9 cellular contexts compared by ENCODE assay signal in the genomic region with DNA sequence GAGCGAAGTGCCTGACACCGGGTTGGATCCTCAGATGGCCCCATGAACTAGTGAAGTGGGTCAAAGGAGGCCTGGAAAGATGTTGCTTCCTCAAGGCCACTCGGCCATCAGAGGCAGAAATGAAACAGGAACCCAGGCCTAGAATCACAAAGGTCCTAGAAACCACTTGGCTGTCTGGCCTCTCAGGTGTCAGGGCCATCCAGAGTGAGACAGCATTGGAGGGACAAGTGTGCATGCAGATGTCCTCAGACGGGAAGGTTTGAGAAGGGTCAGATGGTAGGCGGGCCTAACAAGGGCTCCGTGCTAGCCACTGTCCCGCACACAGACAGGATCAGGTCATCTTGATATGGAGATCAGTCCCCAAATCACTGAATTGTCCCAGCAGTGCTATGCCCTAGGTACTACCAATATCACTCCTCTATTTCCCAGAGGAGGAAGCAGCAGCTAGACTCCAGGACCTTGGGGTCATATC. TPM values are rescaled to one million over a fixed set of nuclear protein-coding genes. Genes with fewer than 3 reads are reported as not detected.
A peak's percentile ranks its signal among the peaks of the same experiment; 100 is the strongest.
DNase-seq lines count a peak whose midpoint lies in the region; ATAC-seq and TF ChIP-seq lines count a peak whose summit lies in the region.
"Had no signal": no experiment of that assay in that cellular context is flagged by ENCODE, and none has a peak within 500 bp of the region (broad histone marks: within the 10 kb centered on the region; RNA-seq: fewer than 3 reads in every experiment).

No MANE protein-coding gene starts in this region.

- H3K27me3 ChIP-seq in cardiac muscle cell (no peaks in the 10 kb centered on the region), ascending aorta (no peaks in the 10 kb centered on the region), upper lobe of right lung (no peaks in the 10 kb centered on the region)

- TF ChIP-seq CTCF in cardiac muscle cell (IDR thresholded peaks at IDR 0.05; ENCODE audit: low read depth, low read length) (no peak), ascending aorta (IDR thresholded peaks at IDR 0.05) (no peak), upper lobe of right lung (IDR thresholded peaks at IDR 0.05) (no peak)

- peaks cover 56% of the 10 kb centered on the region for H3K4me1 Mint-ChIP-seq in memory B cell

- H3K9me3 ChIP-seq in cardiac muscle cell (ENCODE audit: low read depth) (no peaks in the 10 kb centered on the region), ascending aorta (no peaks in the 10 kb centered on the region), upper lobe of right lung (no peaks in the 10 kb centered on the region)

- no peaks in the 10 kb centered on the region for H3K9me3 Mint-ChIP-seq in memory B cell

- no peaks in the 10 kb centered on the region for H3K27me3 Mint-ChIP-seq in memory B cell

- ATAC-seq in Right ventricle myocardium superior (ENCODE audit: poor library complexity) (no peak), memory B cell (ENCODE audit: low read depth) (no peak), upper lobe of right lung (peak; percentile 0), GM21528 (IDR thresholded peaks at IDR 0.05; ENCODE audit: low FRiP score, unreplicated experiment) (no peak)

- H3K36me3 ChIP-seq in cardiac muscle cell (peaks cover 8% of the 10 kb centered on the region), ascending aorta (peaks cover 26 to 30% of the 10 kb centered on the region in 2 donors), upper lobe of right lung (peaks cover 19% of the 10 kb centered on the region)

- intact Hi-C loops in Right ventricle myocardium superior (cut with DNase I): loop anchor here (5.0 kb wide), 1 partner anchor 33 kb away; no protein-coding TSS in a partner anchor
- intact Hi-C loops in ascending aorta (cut with DNase I): loop anchor here (5.0 kb wide), 1 partner anchor 103 kb away; a partner anchor contains a TSS
- intact Hi-C loops in upper lobe of right lung (cut with DNase I): no loop called here

- H3K4me3 ChIP-seq in cardiac muscle cell: no peak overlapping the region
- no peak overlapping the region for H3K4me3 ChIP-seq in ascending aorta
- H3K4me3 ChIP-seq in upper lobe of right lung: no peak overlapping the region

- H3K36me3 Mint-ChIP-seq in memory B cell: peaks cover 13% of the 10 kb centered on the region

- peak overlapping the region; percentile 89 for H3K27ac Mint-ChIP-seq in memory B cell

- H3K4me3 Mint-ChIP-seq in memory B cell: no peak overlapping the region

- DNase-seq in cardiac muscle cell (ENCODE audit: low read depth in 1 of 2, low spot score in 1 of 2) (no peak), Right ventricle myocardium superior (no peak), ascending aorta (ENCODE audit: low spot score in 2 of 2) (no peak), memory B cell (ENCODE audit: low spot score in 2 of 2) (no peak), upper lobe of right lung (no peak), SIG-M5 (lab: John Stamatoyannopoulos, UW) (no peak), mesenteric fat pad (ENCODE audit: low spot score) (no peak)
- DNase-seq: DND-41 had no signal

- peaks cover 39% of the 10 kb centered on the region for H3K4me1 ChIP-seq in cardiac muscle cell (ENCODE audit: low read depth)
- peaks cover 37 to 64% of the 10 kb centered on the region in 2 donors for H3K4me1 ChIP-seq in ascending aorta
- H3K4me1 ChIP-seq in upper lobe of right lung: peaks cover 77% of the 10 kb centered on the region

- H3K27ac ChIP-seq in cardiac muscle cell (peak overlapping the region; percentile 84), ascending aorta (peak overlapping the region; percentile 85 to 97), upper lobe of right lung (peak overlapping the region; percentile 80)

RNA-seq across cellular contexts. Expression of a gene that starts 14.3 kb away (rescaled TPM):
- total RNA-seq in cardiac muscle cell (24.6 and 25.2 TPM in 2 replicates), Right ventricle myocardium superior (14.3 TPM), ascending aorta (18.4 TPM), upper lobe of right lung (31.9 TPM), mesenteric fat pad (20.5 TPM)
- 29.7 and 32.4 TPM in 2 replicates for polyA plus RNA-seq in cardiac muscle cell

RNA-seq across cellular contexts. Expression of a gene that starts 29.5 kb away (rescaled TPM):
- total RNA-seq in cardiac muscle cell (19.4 and 32.6 TPM in 2 replicates), Right ventricle myocardium superior (13.1 TPM), ascending aorta (103 TPM), upper lobe of right lung (99.0 TPM), mesenteric fat pad (54.3 TPM)
- 34.8 and 52.3 TPM in 2 replicates for polyA plus RNA-seq in cardiac muscle cell

RNA-seq across cellular contexts. Expression of a gene that starts 39.7 kb away (rescaled TPM):
- total RNA-seq in cardiac muscle cell: 5.3 and 7.8 TPM in 2 replicates
- polyA plus RNA-seq in cardiac muscle cell: 10.8 and 10.9 TPM in 2 replicates
- 2.6 TPM for total RNA-seq in Right ventricle myocardium superior
- 17.5 TPM for total RNA-seq in ascending aorta
- 5.5 TPM for total RNA-seq in upper lobe of right lung
- 3.5 TPM for total RNA-seq in mesenteric fat pad

RNA-seq across cellular contexts. Expression of a gene that starts 52.1 kb away (rescaled TPM):
- total RNA-seq in cardiac muscle cell (16.8 and 21.8 TPM in 2 replicates), Right ventricle myocardium superior (3.5 TPM), ascending aorta (14.2 TPM), upper lobe of right lung (19.5 TPM), mesenteric fat pad (10.0 TPM)
- 14.5 and 18.1 TPM in 2 replicates for polyA plus RNA-seq in cardiac muscle cell
